1 cellular context compared by ENCODE assay signal in genomic region chrX:10612215-10612614, GRCh38.
TF ChIP-seq lines count a peak whose summit lies in the region.

No MANE protein-coding gene starts in this region.

TF ChIP-seq in WTC11, 78 proteins besides CTCF, POLR2A, EP300 and RAD21 (continued from another document):
- no peak for TF ChIP-seq ZBTB43 (CRISPR knock-in tag; IDR thresholded peaks at IDR 0.05)
- TF ChIP-seq ESRRA (CRISPR knock-in tag; IDR thresholded peaks at IDR 0.05; ENCODE audit: borderline replicate concordance) = no peak
